In genomic region chr12:112798019-112798760, GRCh38 we compare ENCODE assay signal across 18 cellular contexts. TPM values are rescaled to one million over a fixed set of nuclear protein-coding genes. Genes with fewer than 3 reads are reported as not detected.
A peak's percentile ranks its signal among the peaks of the same experiment; 100 is the strongest.
DNase-seq lines count a peak whose midpoint lies in the region; ATAC-seq and TF ChIP-seq lines count a peak whose summit lies in the region.
"Had no signal": no experiment of that assay in that cellular context is flagged by ENCODE, and none has a peak within 500 bp of the region (broad histone marks: within the 10 kb centered on the region; RNA-seq: fewer than 3 reads in every experiment).

No MANE protein-coding gene starts in this region.

- DNase-seq in GM23338 (ENCODE audit: low spot score) (no peak), NCI-H69 (lab: John Stamatoyannopoulos, UW) (peak; percentile 55), neural progenitor cell (ENCODE audit: low spot score) (no peak), NCI-H2029 (lab: John Stamatoyannopoulos, UW) (no peak), NCI-H524 (lab: John Stamatoyannopoulos, UW) (no peak)
- DNase-seq: activated CD4-positive, alpha-beta T cell treated with anti-CD3 and anti-CD28 coated beads, Interleukin-2, amount 10 ng/mL, durations not matched to agents 7 days and 5 days; activated naive CD4-positive, alpha-beta T cell treated with anti-CD3 and anti-CD28 coated beads, Interleukin-2, amount 50 U/mL, for 16 hours; activated T-cell treated with anti-CD3 and anti-CD28 coated beads for 4 hours; left colon; SJCRH30; stimulated activated naive B cell treated with anti-CD40 and anti-IgM and Interleukin-4, amounts not matched to agents 10 μg/mL and 1 μg/mL and 100 μg/mL, for 72 hours; T-helper 9 cell; trophoblast cell had no signal

- no peak overlapping the region for H3K4me3 Mint-ChIP-seq in GM23338
- H3K4me3 Mint-ChIP-seq in neural progenitor cell, result no peak overlapping the region
- H3K4me3 Mint-ChIP-seq: activated CD4-positive, alpha-beta T cell treated with anti-CD3 and anti-CD28 coated beads, Interleukin-2, amount 10 ng/mL, durations not matched to agents 7 days and 5 days; stimulated activated naive B cell treated with anti-CD40 and anti-IgM and Interleukin-4, amounts not matched to agents 10 μg/mL and 1 μg/mL and 100 μg/mL, for 72 hours had no signal

- TF ChIP-seq CTCF in GM23338 (conservative IDR thresholded peaks at IDR 0.05; ENCODE audit: low read depth in 2 of 2) (no peak), neural progenitor cell (IDR thresholded peaks at IDR 0.05) (no peak)

- peaks cover 47% of the 10 kb centered on the region for H3K4me1 Mint-ChIP-seq in GM23338
- H3K4me1 Mint-ChIP-seq in neural progenitor cell, result peaks cover 14% of the 10 kb centered on the region
- H3K4me1 Mint-ChIP-seq: activated CD4-positive, alpha-beta T cell treated with anti-CD3 and anti-CD28 coated beads, Interleukin-2, amount 10 ng/mL, durations not matched to agents 7 days and 5 days had no signal

- H4K20me1 ChIP-seq in GM23338 (replicated peaks; ENCODE audit: insufficient read depth), result no peaks in the 10 kb centered on the region
- no peaks in the 10 kb centered on the region for H4K20me1 ChIP-seq in neural progenitor cell (ENCODE audit: low read depth)

- H3K4me3 ChIP-seq in GM23338, result no peak overlapping the region
- no peak overlapping the region for H3K4me3 ChIP-seq in neural progenitor cell
- H3K4me3 ChIP-seq: SJCRH30 had no signal

- H3K4me2 ChIP-seq in GM23338, result no peak overlapping the region
- peak overlapping the region; percentile 6 for H3K4me2 ChIP-seq in neural progenitor cell

- H3K4me1 ChIP-seq in GM23338 (ENCODE audit: insufficient read depth) (peaks cover 17% of the 10 kb centered on the region), neural progenitor cell (peaks cover 27% of the 10 kb centered on the region)
- H3K4me1 ChIP-seq: SJCRH30 had no signal

- H3K27ac ChIP-seq in GM23338 (ENCODE audit: low read depth), result no peak overlapping the region
- H3K27ac ChIP-seq in cingulate gyrus (ENCODE audit: low read depth, low read length), result peak overlapping the region; percentile 77
- H3K27ac ChIP-seq in neural progenitor cell, result no peak overlapping the region
- H3K27ac ChIP-seq: SJCRH30 had no signal

- H3K27me3 ChIP-seq in GM23338 (ENCODE audit: insufficient read depth), result 0 out of 2 replicates have a peak, but pooled peaks cover 4% of the 10 kb centered on the region
- H3K27me3 ChIP-seq in neural progenitor cell, result peaks cover 4% of the 10 kb centered on the region

- H3K36me3 Mint-ChIP-seq in GM23338 (ENCODE audit: low read depth) (no peaks in the 10 kb centered on the region), neural progenitor cell (no peaks in the 10 kb centered on the region)
- H3K36me3 Mint-ChIP-seq: stimulated activated naive B cell treated with anti-CD40 and anti-IgM and Interleukin-4, amounts not matched to agents 10 μg/mL and 1 μg/mL and 100 μg/mL, for 72 hours had no signal

- peak overlapping the region; percentile 80 for H2AFZ ChIP-seq in GM23338
- peak overlapping the region; percentile 42 for H2AFZ ChIP-seq in neural progenitor cell (replicated peaks)

- H3K9me3 Mint-ChIP-seq in GM23338 (no peaks in the 10 kb centered on the region), neural progenitor cell (no peaks in the 10 kb centered on the region)
- H3K9me3 Mint-ChIP-seq: activated CD4-positive, alpha-beta T cell treated with anti-CD3 and anti-CD28 coated beads, Interleukin-2, amount 10 ng/mL, durations not matched to agents 7 days and 5 days; stimulated activated naive B cell treated with anti-CD40 and anti-IgM and Interleukin-4, amounts not matched to agents 10 μg/mL and 1 μg/mL and 100 μg/mL, for 72 hours had no signal

- H3K9me2 ChIP-seq in GM23338 (ENCODE audit: insufficient read depth), result no peaks in the 10 kb centered on the region

- H3K27ac Mint-ChIP-seq in GM23338, result no peak overlapping the region
- peak overlapping the region; percentile 34 for H3K27ac Mint-ChIP-seq in neural progenitor cell
- H3K27ac Mint-ChIP-seq: activated CD4-positive, alpha-beta T cell treated with anti-CD3 and anti-CD28 coated beads, Interleukin-2, amount 10 ng/mL, durations not matched to agents 7 days and 5 days; stimulated activated naive B cell treated with anti-CD40 and anti-IgM and Interleukin-4, amounts not matched to agents 10 μg/mL and 1 μg/mL and 100 μg/mL, for 72 hours had no signal

- H3K9me3 ChIP-seq in neural progenitor cell (ENCODE audit: low read depth), result no peaks in the 10 kb centered on the region
- H3K9me3 ChIP-seq: SJCRH30 had no signal

- no peak overlapping the region for H3K9ac ChIP-seq in neural progenitor cell

- H3K36me3 ChIP-seq in GM23338 (ENCODE audit: insufficient read depth) (no peaks in the 10 kb centered on the region), neural progenitor cell (no peaks in the 10 kb centered on the region)
- H3K36me3 ChIP-seq: SJCRH30 had no signal

- H3K27me3 Mint-ChIP-seq in GM23338 (ENCODE audit: insufficient read depth, low read depth, poor library complexity), result peaks cover 9% of the 10 kb centered on the region
- peaks cover 29% of the 10 kb centered on the region for H3K27me3 Mint-ChIP-seq in neural progenitor cell (ENCODE audit: insufficient read depth, low read depth)

- no peaks in the 10 kb centered on the region for H3F3A ChIP-seq in GM23338 (replicated peaks; ENCODE audit: low read depth)
- no peaks in the 10 kb centered on the region for H3F3A ChIP-seq in neural progenitor cell (ENCODE audit: low read depth)

- H3K79me2 ChIP-seq in GM23338 (replicated peaks; ENCODE audit: insufficient read depth), result no peaks in the 10 kb centered on the region
- no peaks in the 10 kb centered on the region for H3K79me2 ChIP-seq in neural progenitor cell (ENCODE audit: low read depth)

- no peak for ATAC-seq in GM23338
- ATAC-seq in GM18861 (IDR thresholded peaks at IDR 0.05; ENCODE audit: unreplicated experiment), result no peak
- no peak for ATAC-seq in HG02938 (IDR thresholded peaks at IDR 0.05; ENCODE audit: unreplicated experiment)
- ATAC-seq: left colon; stimulated activated naive B cell treated with anti-CD40 and anti-IgM and Interleukin-4, amounts not matched to agents 10 μg/mL and 1 μg/mL and 100 μg/mL, for 72 hours had no signal

TF ChIP-seq in GM23338, 12 proteins besides CTCF, POLR2A, EP300 and RAD21 (continues in another document):
- no peak for TF ChIP-seq POLR2AphosphoS5 (IDR thresholded peaks at IDR 0.05; ENCODE audit: low read depth)
- no peak for TF ChIP-seq STAT1 (IDR thresholded peaks at IDR 0.05; ENCODE audit: unreplicated experiment)
- no peak for TF ChIP-seq REST (IDR thresholded peaks at IDR 0.05; ENCODE audit: unreplicated experiment)
- TF ChIP-seq EZH2phosphoT487 (IDR thresholded peaks at IDR 0.05; ENCODE audit: unreplicated experiment), result no peak
- TF ChIP-seq ETS1 (IDR thresholded peaks at IDR 0.05), result no peak
- TF ChIP-seq JUNB (IDR thresholded peaks at IDR 0.05; ENCODE audit: unreplicated experiment), result no peak
- TF ChIP-seq ZNF114 (CRISPR knock-in tag; IDR thresholded peaks at IDR 0.05), result no peak

RNA-seq across cellular contexts. Expression of gene RPH3A, which starts 6.6 kb away (rescaled TPM):
- total RNA-seq in GM23338 (2014; rRNA removed; shearing (Covaris generic)), result 0.03 and 0.31 TPM in 2 replicates
- 0.21 TPM in 1 of 2 replicates, not detected in the other for polyA plus RNA-seq in GM23338 (2016; fragmentation: Nextera tagmentation; extraction: Ambion mirVana)
- 0.09 TPM in 1 of 2 replicates, not detected in the other for total RNA-seq in neural progenitor cell (ENCODE audit: low replicate concordance)
- total RNA-seq: activated CD4-positive, alpha-beta T cell treated with anti-CD3 and anti-CD28 coated beads, Interleukin-2, amount 10 ng/mL, durations not matched to agents 7 days and 5 days; fibroblast of lung; SJCRH30 had no signal
- polyA plus RNA-seq: BJ, fibroblast of lung had no signal
